In the genomic region with DNA sequence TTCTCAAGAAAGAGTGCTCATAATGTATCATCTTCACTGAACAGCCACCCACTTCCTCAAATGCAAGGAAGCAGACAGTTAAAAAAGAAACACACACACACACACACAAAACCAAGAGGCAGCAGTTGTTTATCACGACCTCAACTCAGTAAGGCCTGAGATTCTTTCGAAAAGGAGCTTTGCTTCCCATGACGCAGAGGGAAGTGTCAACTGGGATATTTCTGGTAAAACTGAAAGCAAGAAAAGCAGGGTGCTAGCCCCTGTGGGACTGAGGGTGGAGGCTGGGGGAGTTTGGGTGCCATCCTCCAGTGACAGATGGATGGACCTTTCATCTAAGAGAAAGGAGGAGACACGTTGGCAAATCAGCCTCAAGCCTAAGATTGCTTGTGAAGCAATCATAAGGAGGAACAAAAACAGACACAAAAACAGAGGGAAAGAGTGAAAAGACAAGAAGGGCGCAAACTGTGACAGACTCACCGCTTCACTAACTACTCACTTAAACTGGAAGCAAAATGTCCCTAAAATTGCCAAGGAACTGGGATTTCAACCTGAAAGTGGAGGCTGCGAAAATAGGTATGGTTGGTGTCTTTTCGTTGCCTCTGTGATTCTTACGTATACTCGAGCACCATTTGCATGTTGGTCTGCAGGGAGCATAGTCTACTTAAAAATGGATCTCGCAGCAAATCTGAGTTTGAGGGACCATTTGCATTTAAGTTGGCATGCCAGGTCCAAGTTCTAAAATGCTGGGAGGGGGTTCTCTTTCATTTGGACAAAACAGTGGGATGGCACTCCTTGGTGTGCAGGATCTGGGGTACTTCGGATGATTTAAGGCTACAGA, we compare ENCODE assay signal across 8 cellular contexts. TPM values are rescaled to one million over a fixed set of nuclear protein-coding genes. Genes with fewer than 3 reads are reported as not detected.
A peak's percentile ranks its signal among the peaks of the same experiment; 100 is the strongest.
DNase-seq lines count a peak whose midpoint lies in the region; ATAC-seq and TF ChIP-seq lines count a peak whose summit lies in the region.

A gene with protein sequence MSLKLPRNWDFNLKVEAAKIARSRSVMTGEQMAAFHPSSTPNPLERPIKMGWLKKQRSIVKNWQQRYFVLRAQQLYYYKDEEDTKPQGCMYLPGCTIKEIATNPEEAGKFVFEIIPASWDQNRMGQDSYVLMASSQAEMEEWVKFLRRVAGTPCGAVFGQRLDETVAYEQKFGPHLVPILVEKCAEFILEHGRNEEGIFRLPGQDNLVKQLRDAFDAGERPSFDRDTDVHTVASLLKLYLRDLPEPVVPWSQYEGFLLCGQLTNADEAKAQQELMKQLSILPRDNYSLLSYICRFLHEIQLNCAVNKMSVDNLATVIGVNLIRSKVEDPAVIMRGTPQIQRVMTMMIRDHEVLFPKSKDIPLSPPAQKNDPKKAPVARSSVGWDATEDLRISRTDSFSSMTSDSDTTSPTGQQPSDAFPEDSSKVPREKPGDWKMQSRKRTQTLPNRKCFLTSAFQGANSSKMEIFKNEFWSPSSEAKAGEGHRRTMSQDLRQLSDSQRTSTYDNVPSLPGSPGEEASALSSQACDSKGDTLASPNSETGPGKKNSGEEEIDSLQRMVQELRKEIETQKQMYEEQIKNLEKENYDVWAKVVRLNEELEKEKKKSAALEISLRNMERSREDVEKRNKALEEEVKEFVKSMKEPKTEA (plus strand): TSS at position 124 of the 838 bp plus-strand sequence. CDS start 389 bp downstream, at position 513.

- no peaks in the 10 kb centered on the region for H3K4me1 ChIP-seq in A673 (ENCODE audit: insufficient read depth, low read length, poor library complexity, severe bottlenecking)

- BruUV-seq in A673 (replicated peaks; lab: Mats Ljungman, UMichigan): no TSS peak

- no peaks in the 10 kb centered on the region for H3K36me3 ChIP-seq in A673 (ENCODE audit: insufficient read depth, low read length, poor library complexity, severe bottlenecking)

- intact Hi-C loops in A673 (cut with micrococcal nuclease; ENCODE audit: unreplicated experiment): no loop called here

- no peaks in the 10 kb centered on the region for H3K27me3 ChIP-seq in A673 (replicated peaks; ENCODE audit: insufficient read depth, low read depth, low read length, poor library complexity)

- no peaks in the 10 kb centered on the region for H3K9me3 ChIP-seq in A673 (ENCODE audit: low read depth, low read length, poor library complexity, severe bottlenecking)

- H3K27ac ChIP-seq in coronary artery (peak within 1 kb of the TSS; percentile 34 to 36), skin epidermis (peak within 1 kb of the TSS in 20 of 21 experiments; percentile 32 to 95 (median 76)), A673 (ENCODE audit: low read depth, low read length, poor library complexity, severe bottlenecking) (no peak within 1 kb of the TSS)

- CTCF ChIA-PET in A673 (lab: Charles Lee): no interaction called here

- TF ChIP-seq CTCF in coronary artery (IDR thresholded peaks at IDR 0.05) (no peak), GM13977 (IDR thresholded peaks at IDR 0.05; ENCODE audit: extremely low read depth, insufficient read depth, missing control alignments) (no peak), A673 (conservative IDR thresholded peaks at IDR 0.05; ENCODE audit: low read depth, low read length) (no peak)

- in situ Hi-C loops in GM13977 (cut with MboI; ENCODE audit: low pct_unique_long_range_greater_than_20kb, low sequenced_read_pairs, unreplicated experiment): no loop called here

- peak; percentile 63 for ATAC-seq in GM18511 (IDR thresholded peaks at IDR 0.05; ENCODE audit: unreplicated experiment)
- peak; percentile 56 for ATAC-seq in HG02840 (IDR thresholded peaks at IDR 0.05; ENCODE audit: low FRiP score, unreplicated experiment)

- peak; percentile 80 for DNase-seq in SKM-1 (lab: John Stamatoyannopoulos, UW; ENCODE audit: unreplicated experiment)
- no peak for DNase-seq in coronary artery (ENCODE audit: low spot score)
- no peak for DNase-seq in GM13977 (ENCODE audit: low spot score)
- DNase-seq in COR-L47 (lab: John Stamatoyannopoulos, UW): no peak
- no peak for DNase-seq in A673 (ENCODE audit: low spot score)

- POLR2A ChIA-PET in A673 (lab: Charles Lee; ENCODE audit: low non-redundant PET): no interaction called here

- peak within 1 kb of the TSS; percentile 42 for H3K4me3 ChIP-seq in coronary artery
- H3K4me3 ChIP-seq in skin epidermis: peak within 1 kb of the TSS; percentile 4 to 38 (median 29)
- H3K4me3 ChIP-seq in A673 (ENCODE audit: low read depth, low read length, poor library complexity, severe bottlenecking): no peak within 1 kb of the TSS

RNA-seq across cellular contexts. Expression of the gene that starts here (rescaled TPM):
- 5.4 and 6.2 TPM in 2 replicates for total RNA-seq in A673 (2021)
